Comparison of ENCODE assay signal across 12 cellular contexts in the genomic region with DNA sequence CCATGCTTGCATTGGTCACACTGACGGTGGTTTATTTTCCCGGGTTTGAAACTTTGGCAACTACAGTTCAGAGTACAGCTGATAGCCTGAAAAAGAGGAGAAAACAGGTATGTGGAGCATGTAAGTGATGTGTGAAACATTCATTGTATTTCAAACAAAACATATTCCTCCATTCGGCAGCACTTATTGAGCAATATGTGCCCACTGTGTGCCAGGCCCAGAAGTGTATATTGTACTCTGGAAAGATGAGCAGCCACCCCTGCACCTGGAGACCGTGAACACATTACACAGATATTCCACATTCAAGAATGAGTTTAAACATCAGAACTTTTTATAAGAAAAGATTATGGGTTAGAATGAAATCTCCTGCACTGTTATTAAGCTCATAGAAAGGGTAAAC. TPM values are rescaled to one million over a fixed set of nuclear protein-coding genes. Genes with fewer than 3 reads are reported as not detected.
"Had no signal": no experiment of that assay in that cellular context is flagged by ENCODE, and none has a peak within 500 bp of the region (broad histone marks: within the 10 kb centered on the region; RNA-seq: fewer than 3 reads in every experiment).

No MANE protein-coding gene starts in this region.

- H3K4me1 ChIP-seq: HAP-1 had no signal

- H3K4me2 ChIP-seq: GM23338 had no signal

- H3K4me3 ChIP-seq: GM23248, GM23338, HAP-1 had no signal

- H3K27ac ChIP-seq: GM23248 had no signal

- H3K36me3 ChIP-seq: HAP-1 had no signal

- ATAC-seq: GM23338, HCT116 had no signal

- H3K9me3 ChIP-seq: HAP-1 had no signal

- H3K9ac ChIP-seq: GM23248 had no signal

- FAIRE-seq: H1, H54 had no signal

- DNase-seq: GM23248, GOT3, H7, H9, HCEC 1CT, HFFc6 had no signal

- H2AFZ ChIP-seq: GM23248, GM23338 had no signal

RNA-seq across cellular contexts. Expression of a gene that starts 16.3 kb away (rescaled TPM):
- total RNA-seq: H4, H9 had no signal
